ENCODE assay signal across 27 cellular contexts in genomic region chr2:4962419-4962818, GRCh38.
"Had no signal": no experiment of that assay in that cellular context is flagged by ENCODE, and none has a peak within 500 bp of the region (broad histone marks: within the 10 kb centered on the region; RNA-seq: fewer than 3 reads in every experiment).

No MANE protein-coding gene starts in this region.

- DNase-seq: activated CD4-positive, CD25-positive, alpha-beta regulatory T cell; activated CD8-positive, alpha-beta memory T cell treated with anti-CD3 and anti-CD28 coated beads, Interleukin-2, amount 50 U/mL, for 48 hours; activated CD8-positive, alpha-beta T cell treated with anti-CD3 and anti-CD28 coated beads for 36 hours; activated naive CD4-positive, alpha-beta T cell treated with anti-CD3 and anti-CD28 coated beads, Interleukin-2, amount 50 U/mL, for 16 hours; activated naive CD8-positive, alpha-beta T cell treated with anti-CD3 and anti-CD28 coated beads, Interleukin-2, amount 10 ng/mL, durations not matched to agents 7 days and 5 days; activated T-cell treated with anti-CD3 and anti-CD28 coated beads, Interleukin-2, amount 50 U/mL, for 1 hour; adrenal gland; anterior cingulate cortex; central memory CD4-positive, alpha-beta T cell; IMR-90; MG63; MV-4-11; NCI-H1092 treated with DMSO at 0.1 percent for 48 hours; NCI-H1436; NCI-H1694 treated with DMSO at 0.1 percent for 48 hours; NCI-H2029 treated with DMSO at 0.1 percent for 48 hours; NCI-H226; NCI-H526; NCI-H774; NK-92 treated with Interleukin-12 subunit alpha and Interleukin-12 subunit beta, amount 100 ng/mL, for 24 hours; OCI-M1; RPMI8226; SHP77; T-helper 1 cell had no signal

- H3K4me3 ChIP-seq: adrenal gland, MG63 had no signal

- ATAC-seq: activated CD8-positive, alpha-beta T cell treated with anti-CD3 and anti-CD28 coated beads for 36 hours; Panc1 had no signal

- H3K27me3 ChIP-seq: adrenal gland had no signal

- H3K9ac ChIP-seq: KMS-11 had no signal

- H3K36me3 ChIP-seq: adrenal gland, MG63 had no signal

- H3K4me1 ChIP-seq: adrenal gland had no signal

- H3K4me2 ChIP-seq: KMS-11 had no signal

- H3K9me3 ChIP-seq: adrenal gland, MG63 had no signal

- H3K27ac ChIP-seq: adrenal gland, KMS-11, VCaP had no signal
